In genomic region chr17:32882029-32882428, GRCh38 we compare ENCODE assay signal across 15 cellular contexts. TPM values are rescaled to one million over a fixed set of nuclear protein-coding genes. Genes with fewer than 3 reads are reported as not detected.
"Had no signal": no experiment of that assay in that cellular context is flagged by ENCODE, and none has a peak within 500 bp of the region (broad histone marks: within the 10 kb centered on the region; RNA-seq: fewer than 3 reads in every experiment).

No MANE protein-coding gene starts in this region.

- H3K27ac Mint-ChIP-seq: nephron progenitor cell, type B pancreatic cell had no signal

- H2AFZ ChIP-seq: hepatocyte had no signal

- H3K4me3 ChIP-seq: colonic mucosa, hepatocyte, left ventricle myocardium inferior, lower lobe of right lung had no signal

- ATAC-seq: left cardiac atrium; lower lobe of right lung; naive thymus-derived CD4-positive, alpha-beta T cell; sciatic nerve had no signal

- H3K27me3 ChIP-seq: colonic mucosa, hepatocyte had no signal

- H3K4me2 ChIP-seq: hepatocyte had no signal

- H3K36me3 Mint-ChIP-seq: naive thymus-derived CD4-positive, alpha-beta T cell; type B pancreatic cell had no signal

- H3K9me3 Mint-ChIP-seq: type B pancreatic cell had no signal

- H3K27ac ChIP-seq: colonic mucosa, hepatocyte, left ventricle myocardium inferior, lower lobe of right lung, neutrophil had no signal

- H3K4me1 ChIP-seq: colonic mucosa had no signal

- H3K9me3 ChIP-seq: colonic mucosa, left ventricle myocardium inferior, lower lobe of right lung, neutrophil had no signal

- H3K79me2 ChIP-seq: hepatocyte had no signal

- H3K36me3 ChIP-seq: colonic mucosa, left ventricle myocardium inferior, lower lobe of right lung, neutrophil had no signal

- H3K4me3 Mint-ChIP-seq: naive thymus-derived CD4-positive, alpha-beta T cell; nephron progenitor cell; type B pancreatic cell had no signal

- DNase-seq: colonic mucosa, dermis blood vessel endothelial cell, foreskin melanocyte, head of caudate nucleus, kidney, left cardiac atrium, left ventricle myocardium inferior, lower lobe of right lung, nephron progenitor cell had no signal

RNA-seq across cellular contexts. Expression of gene TMEM98, which starts 45.9 kb away (rescaled TPM):
- total RNA-seq: mononuclear cell had no signal
- polyA plus RNA-seq: naive thymus-derived CD4-positive, alpha-beta T cell had no signal
